11 cellular contexts compared by ENCODE assay signal in the genomic region with DNA sequence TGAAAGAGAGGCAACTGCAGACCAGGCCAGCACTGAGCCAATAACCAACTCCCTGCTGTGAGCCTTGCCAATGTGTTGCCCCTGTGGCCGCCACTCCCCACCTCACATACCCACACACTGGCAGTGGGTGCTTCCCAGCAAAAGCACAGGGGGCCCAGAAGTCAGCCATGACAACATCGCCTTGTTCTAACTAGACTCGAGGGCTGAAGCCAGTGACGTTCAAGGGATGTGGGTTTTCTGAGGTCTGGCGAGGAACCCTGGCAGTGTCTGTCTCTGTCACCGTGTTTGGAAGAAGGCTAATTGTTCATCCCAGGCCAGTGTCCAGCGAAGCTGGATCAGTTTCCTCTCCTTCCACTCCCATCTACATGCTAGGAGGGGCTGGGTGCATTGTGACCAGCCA.
DNase-seq lines count a peak whose midpoint lies in the region; ATAC-seq and TF ChIP-seq lines count a peak whose summit lies in the region.
"Had no signal": no experiment of that assay in that cellular context is flagged by ENCODE, and none has a peak within 500 bp of the region (broad histone marks: within the 10 kb centered on the region; RNA-seq: fewer than 3 reads in every experiment).

No MANE protein-coding gene starts in this region.

- ATAC-seq in DND-41 (ENCODE audit: insufficient read depth, low read depth) = peak; percentile 50; the same call in 2 of the 3 replicates

- H3K4me1 Mint-ChIP-seq in activated naive CD8-positive, alpha-beta T cell treated with anti-CD3 and anti-CD28 coated beads for 36 hours = peaks cover 82% of the 10 kb centered on the region
- H3K4me1 Mint-ChIP-seq in neural progenitor cell (no peaks in the 10 kb centered on the region), CD14-positive monocyte (peaks cover 32% of the 10 kb centered on the region)

- H2AFZ ChIP-seq in DND-41 (ENCODE audit: low read depth, low read length) (no peak overlapping the region), neural progenitor cell (replicated peaks) (no peak overlapping the region)

- H3K4me3 ChIP-seq in DND-41 (ENCODE audit: low read depth in 1 of 2, low read length in 2 of 2) (no peak overlapping the region), neural progenitor cell (no peak overlapping the region), right atrium auricular region (no peak overlapping the region)

- intact Hi-C loops in posterior vena cava (cut with DNase I) (loop anchor here in 1 of 2 donors (10.0 kb wide), 1 partner anchor 357 kb away; no protein-coding TSS in a partner anchor), CD14-positive monocyte (cut with micrococcal nuclease) (loop anchor here in 1 of 2 donors (5.0 to 10.0 kb wide), 2 partner anchors 64 to 307 kb away; no protein-coding TSS in a partner anchor)

- DNase-seq in DND-41 (no peak), posterior vena cava (ENCODE audit: low spot score) (no peak), neural progenitor cell (ENCODE audit: low spot score) (no peak), right atrium auricular region (ENCODE audit: low spot score) (no peak), CD14-positive monocyte (ENCODE audit: low spot score) (no peak)
- peak; percentile 44 to 55 for DNase-seq in activated CD4-positive, alpha-beta T cell treated with anti-CD3 and anti-CD28 coated beads, Interleukin-2, amount 50 U/mL, for 4 hours
- DNase-seq in activated naive CD8-positive, alpha-beta T cell treated with anti-CD3 and anti-CD28 coated beads for 36 hours = peak; percentile 81
- peak; percentile 44 for DNase-seq in stimulated activated CD4-positive, alpha-beta T cell treated with anti-CD3 and anti-CD28 coated beads, Interleukin-2, amount 100 ng/mL, for 4 hours (ENCODE audit: low read depth)
- DNase-seq: NCI-H1930, SIG-M5 had no signal

- H3K9me3 Mint-ChIP-seq in activated naive CD8-positive, alpha-beta T cell treated with anti-CD3 and anti-CD28 coated beads for 36 hours = peaks cover 18% of the 10 kb centered on the region
- peaks cover 4% of the 10 kb centered on the region for H3K9me3 Mint-ChIP-seq in neural progenitor cell
- peaks cover 0 to under 1% (median 0%) of the 10 kb centered on the region in 7 donors for H3K9me3 Mint-ChIP-seq in CD14-positive monocyte

- H3K27me3 Mint-ChIP-seq in activated naive CD8-positive, alpha-beta T cell treated with anti-CD3 and anti-CD28 coated beads for 36 hours = no peaks in the 10 kb centered on the region
- H3K27me3 Mint-ChIP-seq in neural progenitor cell (ENCODE audit: insufficient read depth, low read depth) (no peaks in the 10 kb centered on the region), CD14-positive monocyte (ENCODE audit: low read depth in 3 of 3) (peaks cover 0 to 3% (median 2%) of the 10 kb centered on the region in 3 donors)

- H3K36me3 ChIP-seq in DND-41 (ENCODE audit: insufficient read depth, low read length) (no peaks in the 10 kb centered on the region), neural progenitor cell (no peaks in the 10 kb centered on the region), right atrium auricular region (no peaks in the 10 kb centered on the region)

- no peaks in the 10 kb centered on the region for H3F3A ChIP-seq in neural progenitor cell (ENCODE audit: low read depth)

- H3K9me3 ChIP-seq in DND-41 (ENCODE audit: insufficient read depth, low read length, severe bottlenecking) (no peaks in the 10 kb centered on the region), neural progenitor cell (ENCODE audit: low read depth) (no peaks in the 10 kb centered on the region), right atrium auricular region (no peaks in the 10 kb centered on the region)

- H3K4me2 ChIP-seq in DND-41 (ENCODE audit: insufficient read depth, low read length) (no peak overlapping the region), neural progenitor cell (no peak overlapping the region)

- peaks cover 5% of the 10 kb centered on the region; the same call in 1 of the 2 replicates for H3K4me1 ChIP-seq in DND-41 (ENCODE audit: insufficient read depth, low read length)
- no peaks in the 10 kb centered on the region for H3K4me1 ChIP-seq in neural progenitor cell
- H3K4me1 ChIP-seq in right atrium auricular region = no peaks in the 10 kb centered on the region

- peak overlapping the region; percentile 80 for H3K4me3 Mint-ChIP-seq in activated naive CD8-positive, alpha-beta T cell treated with anti-CD3 and anti-CD28 coated beads for 36 hours
- H3K4me3 Mint-ChIP-seq in neural progenitor cell = no peak overlapping the region
- no peak overlapping the region for H3K4me3 Mint-ChIP-seq in CD14-positive monocyte

- H3K27ac Mint-ChIP-seq in activated naive CD8-positive, alpha-beta T cell treated with anti-CD3 and anti-CD28 coated beads for 36 hours = peak overlapping the region; percentile 100
- H3K27ac Mint-ChIP-seq in neural progenitor cell = no peak overlapping the region
- H3K27ac Mint-ChIP-seq in CD14-positive monocyte = peak overlapping the region in 1 of 7 donors; percentile 11

- H3K27me3 ChIP-seq in DND-41 (ENCODE audit: insufficient read depth, low read length, poor library complexity) (no peaks in the 10 kb centered on the region), neural progenitor cell (no peaks in the 10 kb centered on the region), right atrium auricular region (no peaks in the 10 kb centered on the region)

- H3K9ac ChIP-seq in DND-41 (ENCODE audit: low read depth, low read length) (no peak overlapping the region), neural progenitor cell (no peak overlapping the region)

- H3K27ac ChIP-seq in DND-41 (ENCODE audit: low read length) (no peak overlapping the region), neural progenitor cell (no peak overlapping the region), right atrium auricular region (no peak overlapping the region)
- H3K27ac ChIP-seq: HL-60 had no signal

- H3K79me2 ChIP-seq in DND-41 (ENCODE audit: insufficient read depth, low read length) (no peaks in the 10 kb centered on the region), neural progenitor cell (ENCODE audit: low read depth) (no peaks in the 10 kb centered on the region)

- TF ChIP-seq CTCF in DND-41 (IDR thresholded peaks at IDR 0.05; ENCODE audit: borderline replicate concordance, extremely low read depth, low read length, poor library complexity, severe bottlenecking) = no peak
- TF ChIP-seq CTCF in neural progenitor cell (IDR thresholded peaks at IDR 0.05) = no peak
- TF ChIP-seq CTCF in right atrium auricular region (IDR thresholded peaks at IDR 0.05) = no peak
- TF ChIP-seq CTCF in CD14-positive monocyte (IDR thresholded peaks at IDR 0.05) = no peak

- H3K36me3 Mint-ChIP-seq in activated naive CD8-positive, alpha-beta T cell treated with anti-CD3 and anti-CD28 coated beads for 36 hours = peaks cover 58% of the 10 kb centered on the region
- H3K36me3 Mint-ChIP-seq in neural progenitor cell = no peaks in the 10 kb centered on the region
- H3K36me3 Mint-ChIP-seq in CD14-positive monocyte = no peaks in the 10 kb centered on the region

- H4K20me1 ChIP-seq in DND-41 (ENCODE audit: insufficient read depth, low read length) = no peaks in the 10 kb centered on the region
- H4K20me1 ChIP-seq in neural progenitor cell (ENCODE audit: low read depth) = no peaks in the 10 kb centered on the region

Comparison
In these comparisons a context has a peak if more than half of its experiments do, and no peak if none do; other contexts are left out.
1. DNase-seq: peak in activated CD4-positive, alpha-beta T cell treated with anti-CD3 and anti-CD28 coated beads, Interleukin-2, amount 50 U/mL, for 4 hours (2 of 2), activated naive CD8-positive, alpha-beta T cell treated with anti-CD3 and anti-CD28 coated beads for 36 hours (single experiment) and stimulated activated CD4-positive, alpha-beta T cell treated with anti-CD3 and anti-CD28 coated beads, Interleukin-2, amount 100 ng/mL, for 4 hours (single experiment); none in DND-41 (single experiment), posterior vena cava (single experiment), neural progenitor cell (single experiment), right atrium auricular region (single experiment) and CD14-positive monocyte (single experiment).